18 cellular contexts compared by ENCODE assay signal in the genomic region with DNA sequence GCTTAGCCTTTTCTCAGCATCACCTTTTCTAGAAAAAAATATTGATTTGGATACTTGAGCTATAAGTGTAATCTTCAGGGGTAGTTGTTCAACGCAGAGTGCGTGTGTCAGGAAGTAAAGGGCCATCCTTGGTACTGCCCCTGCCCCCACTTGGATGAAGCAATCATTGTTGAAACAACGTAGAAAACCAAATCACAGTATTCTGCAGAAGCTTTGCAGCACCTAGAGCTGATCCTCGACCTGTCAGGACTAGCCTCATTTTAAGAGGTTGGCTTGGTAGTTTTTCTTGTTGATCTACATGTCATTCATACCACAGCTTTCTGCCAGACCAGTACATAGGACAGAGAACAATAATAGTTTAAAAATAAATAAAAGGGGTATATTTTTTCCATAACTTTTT.
"Had no signal": no experiment of that assay in that cellular context is flagged by ENCODE, and none has a peak within 500 bp of the region (broad histone marks: within the 10 kb centered on the region; RNA-seq: fewer than 3 reads in every experiment).

No MANE protein-coding gene starts in this region.

- H3K9me3 Mint-ChIP-seq: activated T-helper 17 cell treated with anti-CD3 and anti-CD28 coated beads, Interleukin-2, amount 50 U/mL, for 72 hours had no signal

- H3K27ac ChIP-seq: cardiac muscle cell, dorsolateral prefrontal cortex, hepatocyte, left ventricle myocardium inferior, parathyroid adenoma, tibial artery had no signal

- H3K4me1 ChIP-seq: parathyroid adenoma had no signal

- H3K4me3 ChIP-seq: cardiac muscle cell, dorsolateral prefrontal cortex, hepatocyte, left ventricle myocardium inferior, tibial artery had no signal

- H3K27me3 ChIP-seq: cardiac muscle cell, dorsolateral prefrontal cortex, hepatocyte, tibial artery had no signal

- DNase-seq: activated CD4-positive, alpha-beta T cell treated with anti-CD3 and anti-CD28 coated beads for 1 hour; activated CD4-positive, alpha-beta T cell treated with anti-CD3 and anti-CD28 coated beads, Interleukin-2, amount 50 U/mL, for 48 hours; activated naive CD4-positive, alpha-beta T cell treated with Interleukin-2 at 50 U/mL for 16 hours; activated naive CD8-positive, alpha-beta T cell treated with anti-CD3 and anti-CD28 coated beads, Interleukin-2, amount 50 U/mL, for 24 hours; dorsolateral prefrontal cortex; endodermal cell; kidney; left ventricle myocardium inferior; naive thymus-derived CD8-positive, alpha-beta T cell; stimulated activated CD4-positive, alpha-beta T cell treated with anti-CD3 and anti-CD28 coated beads, Interleukin-2, amount 100 ng/mL, for 48 hours; T-helper 9 cell; tibial artery had no signal

- ATAC-seq: activated naive CD8-positive, alpha-beta T cell treated with anti-CD3 and anti-CD28 coated beads, Interleukin-2, amount 50 U/mL, for 24 hours; activated T-helper 17 cell treated with anti-CD3 and anti-CD28 coated beads, Interleukin-2, amount 50 U/mL, for 72 hours; naive thymus-derived CD8-positive, alpha-beta T cell; stimulated activated memory B cell treated with anti-CD40 and anti-IgM and Interleukin-4, amounts not matched to agents 10 μg/mL and 1 μg/mL and 100 μg/mL, for 72 hours had no signal

- H3K27ac Mint-ChIP-seq: activated naive CD8-positive, alpha-beta T cell treated with anti-CD3 and anti-CD28 coated beads, Interleukin-2, amount 50 U/mL, for 24 hours; activated T-helper 17 cell treated with anti-CD3 and anti-CD28 coated beads, Interleukin-2, amount 50 U/mL, for 72 hours; endodermal cell; memory B cell; naive thymus-derived CD8-positive, alpha-beta T cell; stimulated activated memory B cell treated with anti-CD40 and anti-IgM and Interleukin-4, amounts not matched to agents 10 μg/mL and 1 μg/mL and 100 μg/mL, for 72 hours had no signal

- H3K4me1 Mint-ChIP-seq: activated naive CD8-positive, alpha-beta T cell treated with anti-CD3 and anti-CD28 coated beads, Interleukin-2, amount 50 U/mL, for 24 hours; activated T-helper 17 cell treated with anti-CD3 and anti-CD28 coated beads, Interleukin-2, amount 50 U/mL, for 72 hours; memory B cell; stimulated activated memory B cell treated with anti-CD40 and anti-IgM and Interleukin-4, amounts not matched to agents 10 μg/mL and 1 μg/mL and 100 μg/mL, for 72 hours had no signal

- H3K36me3 Mint-ChIP-seq: stimulated activated memory B cell treated with anti-CD40 and anti-IgM and Interleukin-4, amounts not matched to agents 10 μg/mL and 1 μg/mL and 100 μg/mL, for 72 hours had no signal

- H3K4me3 Mint-ChIP-seq: activated naive CD8-positive, alpha-beta T cell treated with anti-CD3 and anti-CD28 coated beads, Interleukin-2, amount 50 U/mL, for 24 hours; activated T-helper 17 cell treated with anti-CD3 and anti-CD28 coated beads, Interleukin-2, amount 50 U/mL, for 72 hours; endodermal cell; memory B cell; naive thymus-derived CD8-positive, alpha-beta T cell; stimulated activated memory B cell treated with anti-CD40 and anti-IgM and Interleukin-4, amounts not matched to agents 10 μg/mL and 1 μg/mL and 100 μg/mL, for 72 hours had no signal

- H3K36me3 ChIP-seq: cardiac muscle cell, left ventricle myocardium inferior had no signal
